8 cellular contexts compared by ENCODE assay signal in the genomic region with DNA sequence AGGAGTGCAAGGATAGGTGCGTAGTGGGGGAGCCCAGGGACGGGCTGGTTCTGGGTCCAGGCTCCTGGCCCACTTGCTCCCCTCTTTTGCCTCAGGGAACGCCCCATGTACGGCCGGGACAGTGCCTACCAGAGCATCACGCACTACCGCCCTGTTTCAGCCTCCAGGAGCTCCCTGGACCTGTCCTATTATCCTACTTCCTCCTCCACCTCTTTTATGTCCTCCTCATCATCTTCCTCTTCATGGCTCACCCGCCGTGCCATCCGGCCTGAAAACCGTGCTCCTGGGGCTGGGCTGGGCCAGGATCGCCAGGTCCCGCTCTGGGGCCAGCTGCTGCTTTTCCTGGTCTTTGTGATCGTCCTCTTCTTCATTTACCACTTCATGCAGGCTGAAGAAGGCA. TPM values are rescaled to one million over a fixed set of nuclear protein-coding genes. Genes with fewer than 3 reads are reported as not detected.
DNase-seq lines count a peak whose midpoint lies in the region; FAIRE-seq and TF ChIP-seq lines count a peak whose summit lies in the region.

No MANE protein-coding gene starts in this region.

- no peaks in the 10 kb centered on the region for H3K27me3 ChIP-seq in CD4-positive, alpha-beta memory T cell (ENCODE audit: insufficient read depth, low read length)
- H3K27me3 ChIP-seq in NT2/D1 (ENCODE audit: insufficient read depth, insufficient read length) = no peaks in the 10 kb centered on the region
- H3K27me3 ChIP-seq in endocrine pancreas (ENCODE audit: control insufficient read depth, insufficient read depth, low read length) = no peaks in the 10 kb centered on the region
- H3K27me3 ChIP-seq in osteoblast (ENCODE audit: insufficient read depth, low read length) = no peaks in the 10 kb centered on the region

- H3K36me3 ChIP-seq in CD4-positive, alpha-beta memory T cell (ENCODE audit: insufficient read depth, low read length) = no peaks in the 10 kb centered on the region
- H3K36me3 ChIP-seq in NT2/D1 (ENCODE audit: insufficient read depth, insufficient read length, low read length) (peaks cover 14% of the 10 kb centered on the region), endocrine pancreas (ENCODE audit: control insufficient read depth, insufficient read depth, low read length) (no peaks in the 10 kb centered on the region), osteoblast (ENCODE audit: insufficient read depth, low read length) (peaks cover 12% of the 10 kb centered on the region)

- H3K27ac Mint-ChIP-seq in CD4-positive, alpha-beta memory T cell = peak overlapping the region; percentile 90 to 95 (median 94)

- H3K27me3 Mint-ChIP-seq in CD4-positive, alpha-beta memory T cell = no peaks in the 10 kb centered on the region

- peaks cover 4 to 17% (median 11%) of the 10 kb centered on the region in 4 donors for H3K4me1 Mint-ChIP-seq in CD4-positive, alpha-beta memory T cell

- no peaks in the 10 kb centered on the region for H3K9me3 ChIP-seq in CD4-positive, alpha-beta memory T cell (ENCODE audit: control insufficient read depth in 1 of 2, low read length in 2 of 2)
- H3K9me3 ChIP-seq in NT2/D1 (ENCODE audit: insufficient read depth, low read length) = no peaks in the 10 kb centered on the region
- no peaks in the 10 kb centered on the region for H3K9me3 ChIP-seq in endocrine pancreas (ENCODE audit: control insufficient read depth, low read length)
- no peaks in the 10 kb centered on the region for H3K9me3 ChIP-seq in osteoblast (ENCODE audit: low read depth, low read length)

- H4K20me1 ChIP-seq in osteoblast (ENCODE audit: insufficient read depth, low read length) = peaks cover 2% of the 10 kb centered on the region

- peak in 1 of 5 donors; percentile 14 for DNase-seq in CD4-positive, alpha-beta memory T cell
- DNase-seq in NT2/D1 (ENCODE audit: low read depth, low spot score) (no peak), osteoblast (ENCODE audit: insufficient read length, low spot score, missing footprints) (no peak), amygdala (lab: John Stamatoyannopoulos, UW) (no peak), urothelium cell line (ENCODE audit: low spot score) (no peak)
- no peak for DNase-seq in activated CD4-positive, CD25-positive, alpha-beta regulatory T cell (lab: John Stamatoyannopoulos, UW)
- no peak for DNase-seq in effector CD8-positive, alpha-beta T cell (lab: John Stamatoyannopoulos, UW)

- FAIRE-seq in urothelium cell line (lab: Jason Lieb, UNC) = no peak

- POLR2A ChIA-PET in CD4-positive, alpha-beta memory T cell (lab: Charles Lee; ENCODE audit: partially characterized antibody) = interaction anchor here (3.7 kb wide), 1 partner anchor 12 kb away, joined by 36 read pairs; no protein-coding TSS in a partner anchor

- peaks cover 3 to 14% of the 10 kb centered on the region in 2 donors for H3K36me3 Mint-ChIP-seq in CD4-positive, alpha-beta memory T cell

- H3K79me2 ChIP-seq in osteoblast (ENCODE audit: insufficient read depth, low read length) = peaks cover 21% of the 10 kb centered on the region

- peaks cover 0 to 2% (median 0%) of the 10 kb centered on the region in 8 donors for H3K9me3 Mint-ChIP-seq in CD4-positive, alpha-beta memory T cell

- intact Hi-C loops in CD4-positive, alpha-beta memory T cell (cut with micrococcal nuclease) = no loop called here

- no peak for TF ChIP-seq CTCF in osteoblast (IDR thresholded peaks at IDR 0.05; ENCODE audit: extremely low read depth, low read depth, low read length)

- peaks cover 22% of the 10 kb centered on the region for H3K4me1 ChIP-seq in CD4-positive, alpha-beta memory T cell (ENCODE audit: insufficient read depth, low read length)
- H3K4me1 ChIP-seq in NT2/D1 (ENCODE audit: insufficient read depth, insufficient read length) (peaks cover 2% of the 10 kb centered on the region), endocrine pancreas (ENCODE audit: control insufficient read depth, insufficient read depth, low read length) (no peaks in the 10 kb centered on the region), osteoblast (ENCODE audit: insufficient read depth, low read length) (peaks cover 9% of the 10 kb centered on the region)

- CTCF ChIA-PET in CD4-positive, alpha-beta memory T cell (lab: Charles Lee; ENCODE audit: partially characterized antibody) = interaction anchor here (2.5 kb wide), 1 partner anchor 10 kb away, joined by 5 read pairs; no protein-coding TSS in a partner anchor

- peak overlapping the region; percentile 77 for H3K9ac ChIP-seq in NT2/D1 (ENCODE audit: insufficient read length, low read depth)
- H3K9ac ChIP-seq in endocrine pancreas (ENCODE audit: control insufficient read depth, insufficient read depth, low read length) = no peak overlapping the region

- peak overlapping the region; percentile 85 for H3K4me2 ChIP-seq in osteoblast (ENCODE audit: insufficient read depth, low read length)

- H2AFZ ChIP-seq in osteoblast (ENCODE audit: low read length) = no peak overlapping the region

- no peak overlapping the region for H3K4me3 ChIP-seq in CD4-positive, alpha-beta memory T cell (ENCODE audit: low read length in 2 of 2)
- H3K4me3 ChIP-seq in NT2/D1 (ENCODE audit: insufficient read length, low read depth) (peak overlapping the region; percentile 64), endocrine pancreas (ENCODE audit: control insufficient read depth, insufficient read depth, low read length) (peak overlapping the region; percentile 68), osteoblast (ENCODE audit: insufficient read depth, low read length) (peak overlapping the region; percentile 82)

- peak overlapping the region; percentile 75 to 91 (median 83) for H3K4me3 Mint-ChIP-seq in CD4-positive, alpha-beta memory T cell

- H3K27ac ChIP-seq in CD4-positive, alpha-beta memory T cell (ENCODE audit: low read depth, low read length) = peak overlapping the region; percentile 99
- peak overlapping the region; percentile 90 for H3K27ac ChIP-seq in osteoblast (ENCODE audit: low read depth, low read length)

RNA-seq across cellular contexts. Expression of a gene that starts 1.7 kb away (rescaled TPM):
- total RNA-seq in CD4-positive, alpha-beta memory T cell = 10 to 100 TPM; 84.3 to 88.7 TPM
- 10 to 100 TPM; 30.3 to 38.2 TPM for polyA plus RNA-seq in CD4-positive, alpha-beta memory T cell
- total RNA-seq in osteoblast = 28.0 and 29.7 TPM in 2 replicates

RNA-seq across cellular contexts. Expression of a gene that starts 6.4 kb away (rescaled TPM):
- 100 to 1,000 TPM; 839 to 871 TPM for total RNA-seq in CD4-positive, alpha-beta memory T cell
- 100 to 1,000 TPM in 1 of 2 donors, 10 to 100 TPM in 1; 87.4 to 683 TPM for polyA plus RNA-seq in CD4-positive, alpha-beta memory T cell
- 2,632 and 3,431 TPM in 2 replicates for total RNA-seq in osteoblast

RNA-seq across cellular contexts. Expression of a gene that starts 17.4 kb away (rescaled TPM):
- 1,000 to 10,000 TPM; 5,157 to 5,386 TPM for total RNA-seq in CD4-positive, alpha-beta memory T cell
- 1,000 to 10,000 TPM; 4,018 to 5,740 TPM for polyA plus RNA-seq in CD4-positive, alpha-beta memory T cell
- 1,832 and 2,517 TPM in 2 replicates for total RNA-seq in osteoblast

RNA-seq across cellular contexts. Expression of a gene that starts 28.3 kb away (rescaled TPM):
- 10 to 100 TPM; 25.3 to 26.3 TPM for total RNA-seq in CD4-positive, alpha-beta memory T cell
- 10 to 100 TPM; 14.0 to 16.2 TPM for polyA plus RNA-seq in CD4-positive, alpha-beta memory T cell
- total RNA-seq in osteoblast = 58.9 and 74.6 TPM in 2 replicates

RNA-seq across cellular contexts. Expression of a gene that starts 30.6 kb away (rescaled TPM):
- total RNA-seq in CD4-positive, alpha-beta memory T cell = 100 to 1,000 TPM; 139 to 141 TPM
- polyA plus RNA-seq in CD4-positive, alpha-beta memory T cell = 10 to 100 TPM; 47.3 to 48.2 TPM
- 15.6 and 19.2 TPM in 2 replicates for total RNA-seq in osteoblast

Comparison
In these comparisons a context has a peak if more than half of its experiments do, and no peak if none do; other contexts are left out.
1. H3K4me3 ChIP-seq: peak in NT2/D1 (single experiment), endocrine pancreas (single experiment) and osteoblast (single experiment); none in CD4-positive, alpha-beta memory T cell (0 of 2).